In the genomic region with DNA sequence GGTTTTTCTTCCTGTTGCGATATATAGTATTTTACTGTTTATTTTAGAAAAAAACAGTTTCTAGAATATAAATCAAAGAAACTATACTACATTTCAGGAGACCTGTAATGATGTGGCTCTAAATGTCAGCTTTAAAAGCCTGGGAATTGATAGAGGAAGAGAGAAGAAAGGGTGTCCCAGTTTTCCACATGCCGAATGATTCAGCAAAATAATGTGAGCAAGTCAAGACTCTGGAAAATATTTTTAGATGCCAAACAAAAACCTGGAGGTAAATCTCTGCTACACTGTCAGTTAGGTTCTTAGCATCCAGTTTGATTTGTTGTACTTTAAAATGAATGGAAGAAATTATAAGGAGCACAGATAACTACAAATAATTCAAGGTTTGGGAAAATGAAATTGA, we compare ENCODE assay signal across 13 cellular contexts.
"Had no signal": no experiment of that assay in that cellular context is flagged by ENCODE, and none has a peak within 500 bp of the region (broad histone marks: within the 10 kb centered on the region; RNA-seq: fewer than 3 reads in every experiment).

No MANE protein-coding gene starts in this region.

- H3K36me3 ChIP-seq: colonic mucosa, upper lobe of left lung had no signal

- H3K4me1 ChIP-seq: colonic mucosa, upper lobe of left lung had no signal

- H3K9me3 Mint-ChIP-seq: natural killer cell had no signal

- H3K27me3 ChIP-seq: colonic mucosa, upper lobe of left lung had no signal

- H3K9me3 ChIP-seq: colonic mucosa, upper lobe of left lung had no signal

- ATAC-seq: natural killer cell had no signal

- H3K27ac ChIP-seq: colonic mucosa, upper lobe of left lung had no signal

- H3K36me3 Mint-ChIP-seq: activated naive CD8-positive, alpha-beta T cell treated with anti-CD3 and anti-CD28 coated beads, Interleukin-2, amount 10 ng/mL, durations not matched to agents 7 days and 5 days; natural killer cell had no signal

- H3K27me3 Mint-ChIP-seq: activated naive CD8-positive, alpha-beta T cell treated with anti-CD3 and anti-CD28 coated beads, Interleukin-2, amount 10 ng/mL, durations not matched to agents 7 days and 5 days; stimulated activated naive CD8-positive, alpha-beta T cell treated with anti-CD3 and anti-CD28 coated beads, Interleukin-15, Interleukin-2, amounts not matched to agents 100 ng/mL and 50 ng/mL, for 24 hours had no signal

- DNase-seq: activated CD4-positive, alpha-beta T cell treated with anti-CD3 and anti-CD28 coated beads for 1 hour; activated CD4-positive, alpha-beta T cell treated with anti-CD3 and anti-CD28 coated beads, Interleukin-2, amount 50 U/mL, for 48 hours; activated naive CD8-positive, alpha-beta T cell treated with anti-CD3 and anti-CD28 coated beads, Interleukin-2, amount 10 ng/mL, durations not matched to agents 7 days and 5 days; aorta; colonic mucosa; effector CD4-positive, alpha-beta T cell; natural killer cell; nucleus accumbens; stimulated activated CD4-positive, alpha-beta T cell treated with anti-CD3 and anti-CD28 coated beads, Interleukin-15, amount 100 ng/mL, for 24 hours; stimulated activated CD4-positive, alpha-beta T cell treated with anti-CD3 and anti-CD28 coated beads, Interleukin-4, amount 100 ng/mL, for 24 hours; upper lobe of left lung had no signal

- H3K27ac Mint-ChIP-seq: activated naive CD8-positive, alpha-beta T cell treated with anti-CD3 and anti-CD28 coated beads, Interleukin-2, amount 10 ng/mL, durations not matched to agents 7 days and 5 days; natural killer cell; stimulated activated naive CD8-positive, alpha-beta T cell treated with anti-CD3 and anti-CD28 coated beads, Interleukin-15, Interleukin-2, amounts not matched to agents 100 ng/mL and 50 ng/mL, for 24 hours had no signal

- H3K4me3 Mint-ChIP-seq: activated naive CD8-positive, alpha-beta T cell treated with anti-CD3 and anti-CD28 coated beads, Interleukin-2, amount 10 ng/mL, durations not matched to agents 7 days and 5 days; natural killer cell; stimulated activated naive CD8-positive, alpha-beta T cell treated with anti-CD3 and anti-CD28 coated beads, Interleukin-15, Interleukin-2, amounts not matched to agents 100 ng/mL and 50 ng/mL, for 24 hours had no signal

- H3K4me1 Mint-ChIP-seq: activated naive CD8-positive, alpha-beta T cell treated with anti-CD3 and anti-CD28 coated beads, Interleukin-2, amount 10 ng/mL, durations not matched to agents 7 days and 5 days; natural killer cell had no signal

- H3K4me3 ChIP-seq: colonic mucosa, lung, upper lobe of left lung had no signal
